ENCODE assay signal across 1 cellular context in genomic region chr18:9196568-9196967, GRCh38.
TF ChIP-seq lines count a peak whose summit lies in the region.

No MANE protein-coding gene starts in this region.

TF ChIP-seq in GM12878, 131 proteins besides CTCF, POLR2A, EP300 and RAD21 (continued from another document):
- no peak for TF ChIP-seq ZNF687 (IDR thresholded peaks at IDR 0.05)
- no peak for TF ChIP-seq NFYA (IDR thresholded peaks at IDR 0.05; ENCODE audit: borderline replicate concordance, low read depth, low read length)
- TF ChIP-seq SIN3A (IDR thresholded peaks at IDR 0.05; ENCODE audit: low read depth, low read length): no peak
- no peak for TF ChIP-seq CHD2 (IDR thresholded peaks at IDR 0.05; ENCODE audit: borderline replicate concordance, low read depth, low read length)
- TF ChIP-seq SMAD5 (IDR thresholded peaks at IDR 0.05; ENCODE audit: low read depth): no peak
- TF ChIP-seq SKIL (IDR thresholded peaks at IDR 0.05; ENCODE audit: low read depth, poor library complexity, severe bottlenecking): no peak
- no peak for TF ChIP-seq CBX5 (IDR thresholded peaks at IDR 0.05; ENCODE audit: low read depth)
- TF ChIP-seq E2F4 (IDR thresholded peaks at IDR 0.05; ENCODE audit: low read depth, low read length): no peak
- TF ChIP-seq NFIC (IDR thresholded peaks at IDR 0.05; ENCODE audit: low read depth, low read length): no peak
- no peak for TF ChIP-seq BCL3 (IDR thresholded peaks at IDR 0.05; ENCODE audit: borderline replicate concordance, insufficient read depth, low read depth, low read length, poor library complexity, severe bottlenecking)
